11 cellular contexts compared by ENCODE assay signal in genomic region chr12:112406519-112407488, GRCh38. TPM values are rescaled to one million over a fixed set of nuclear protein-coding genes. Genes with fewer than 3 reads are reported as not detected.
A peak's percentile ranks its signal among the peaks of the same experiment; 100 is the strongest.
DNase-seq lines count a peak whose midpoint lies in the region; ATAC-seq and TF ChIP-seq lines count a peak whose summit lies in the region.
"Had no signal": no experiment of that assay in that cellular context is flagged by ENCODE, and none has a peak within 500 bp of the region (broad histone marks: within the 10 kb centered on the region; RNA-seq: fewer than 3 reads in every experiment).

No MANE protein-coding gene starts in this region.

- H4K20me1 ChIP-seq in DND-41 (ENCODE audit: insufficient read depth, low read length) (peaks cover 35% of the 10 kb centered on the region), KMS-11 (ENCODE audit: insufficient read depth) (no peaks in the 10 kb centered on the region)

- H3K36me3 ChIP-seq in DND-41 (ENCODE audit: insufficient read depth, low read length) (peaks cover 53% of the 10 kb centered on the region), KMS-11 (ENCODE audit: insufficient read depth) (peaks cover 17% of the 10 kb centered on the region; the same call in 1 of the 2 replicates)

- H3K27ac Mint-ChIP-seq in natural killer cell treated with Interleukin-12 subunit alpha and Interleukin-12 subunit beta and Interleukin-15 and Interleukin-18, amount 100 ng/mL, for 72 hours, result peak overlapping the region in 1 of 2 donors; percentile 99

- H3K4me3 ChIP-seq in DND-41 (ENCODE audit: low read depth in 1 of 2, low read length in 2 of 2) (peak overlapping the region in 1 of 2 experiments; percentile 92; a peak in 1 of 4 replicates), KMS-11 (IDR thresholded peaks at IDR 0.05; ENCODE audit: insufficient read depth, low read depth, low read length) (no peak overlapping the region), astrocyte of the spinal cord (ENCODE audit: low read depth, low read length) (peak overlapping the region; percentile 62)
- H3K4me3 ChIP-seq: right atrium auricular region had no signal

- H3K4me2 ChIP-seq in DND-41 (ENCODE audit: insufficient read depth, low read length) (peak overlapping the region; percentile 81), KMS-11 (peak overlapping the region; percentile 97)

- TF ChIP-seq CTCF in DND-41 (IDR thresholded peaks at IDR 0.05; ENCODE audit: borderline replicate concordance, extremely low read depth, low read length, poor library complexity, severe bottlenecking), result no peak
- TF ChIP-seq CTCF in KMS-11 (conservative IDR thresholded peaks at IDR 0.05; ENCODE audit: low read depth, low read length), result no peak
- TF ChIP-seq CTCF in astrocyte of the spinal cord (IDR thresholded peaks at IDR 0.05; ENCODE audit: low read depth, low read length), result no peak

- H3K4me1 ChIP-seq in DND-41 (ENCODE audit: insufficient read depth, low read length) (peaks cover 37% of the 10 kb centered on the region), KMS-11 (ENCODE audit: low read depth, poor library complexity, severe bottlenecking) (peaks cover 26% of the 10 kb centered on the region)

- in situ Hi-C loops in astrocyte of the spinal cord (cut with HindIII; ENCODE audit: low sequenced_read_pairs), result no loop called here

- H2AFZ ChIP-seq in DND-41 (ENCODE audit: low read depth, low read length) (no peak overlapping the region), KMS-11 (ENCODE audit: low read depth) (no peak overlapping the region)

- no peak overlapping the region for H3K27ac ChIP-seq in DND-41 (ENCODE audit: low read length)
- no peak overlapping the region for H3K27ac ChIP-seq in KMS-11
- H3K27ac ChIP-seq: right atrium auricular region had no signal

- H3K27me3 Mint-ChIP-seq in natural killer cell treated with Interleukin-12 subunit alpha and Interleukin-12 subunit beta and Interleukin-15 and Interleukin-18, amount 100 ng/mL, for 72 hours, result no peaks in the 10 kb centered on the region

- peaks cover 35% of the 10 kb centered on the region for H3K36me3 Mint-ChIP-seq in natural killer cell treated with Interleukin-12 subunit alpha and Interleukin-12 subunit beta and Interleukin-15 and Interleukin-18, amount 100 ng/mL, for 72 hours

- no peak for ATAC-seq in DND-41 (ENCODE audit: insufficient read depth, low read depth)
- ATAC-seq in natural killer cell treated with Interleukin-12 subunit alpha and Interleukin-12 subunit beta and Interleukin-15 and Interleukin-18, amount 100 ng/mL, for 72 hours, result no peak
- no peak for ATAC-seq in HG02588 (IDR thresholded peaks at IDR 0.05; ENCODE audit: unreplicated experiment)

- H3K9me3 ChIP-seq in DND-41 (ENCODE audit: insufficient read depth, low read length, severe bottlenecking), result no peaks in the 10 kb centered on the region
- H3K9me3 ChIP-seq: right atrium auricular region had no signal

- H3K9ac ChIP-seq in DND-41 (ENCODE audit: low read depth, low read length) (no peak overlapping the region), KMS-11 (no peak overlapping the region)

- peaks cover 27% of the 10 kb centered on the region for H3K79me2 ChIP-seq in DND-41 (ENCODE audit: insufficient read depth, low read length)
- peaks cover 24% of the 10 kb centered on the region for H3K79me2 ChIP-seq in KMS-11 (ENCODE audit: insufficient read depth, low read depth)

- no peaks in the 10 kb centered on the region for H3K9me3 Mint-ChIP-seq in natural killer cell treated with Interleukin-12 subunit alpha and Interleukin-12 subunit beta and Interleukin-15 and Interleukin-18, amount 100 ng/mL, for 72 hours

- peak overlapping the region; percentile 99 for H3K4me3 Mint-ChIP-seq in natural killer cell treated with Interleukin-12 subunit alpha and Interleukin-12 subunit beta and Interleukin-15 and Interleukin-18, amount 100 ng/mL, for 72 hours

- H3K27me3 ChIP-seq in DND-41 (ENCODE audit: insufficient read depth, low read length, poor library complexity) (no peaks in the 10 kb centered on the region), KMS-11 (ENCODE audit: insufficient read depth, low read depth) (no peaks in the 10 kb centered on the region)
- H3K27me3 ChIP-seq: right atrium auricular region had no signal

- no peak for DNase-seq in DND-41
- no peak for DNase-seq in astrocyte of the spinal cord (ENCODE audit: low read depth, low spot score)
- no peak for DNase-seq in natural killer cell treated with Interleukin-12 subunit alpha and Interleukin-12 subunit beta and Interleukin-15 and Interleukin-18, amount 100 ng/mL, for 72 hours (ENCODE audit: low spot score)
- DNase-seq in stimulated activated CD4-positive, alpha-beta T cell treated with anti-CD3 and anti-CD28 coated beads, Interleukin-15, amount 100 ng/mL, for 24 hours, result no peak
- no peak for DNase-seq in CD1c-positive myeloid dendritic cell (ENCODE audit: extremely low spot score)
- no peak for DNase-seq in NCI-H2081 (lab: John Stamatoyannopoulos, UW)
- DNase-seq: GF-D8, NCI-H2171 had no signal

- peaks cover 38 to 39% of the 10 kb centered on the region in 2 donors for H3K4me1 Mint-ChIP-seq in natural killer cell treated with Interleukin-12 subunit alpha and Interleukin-12 subunit beta and Interleukin-15 and Interleukin-18, amount 100 ng/mL, for 72 hours (ENCODE audit: low read depth in 2 of 2)

RNA-seq across cellular contexts. Expression of gene RPL6, which starts 2.6 kb away (rescaled TPM):
- total RNA-seq in natural killer cell treated with Interleukin-12 subunit alpha and Interleukin-12 subunit beta and Interleukin-15 and Interleukin-18, amount 100 ng/mL, for 72 hours, result 1,000 to 10,000 TPM; 1,014 to 1,216 TPM

RNA-seq across cellular contexts. Expression of gene PTPN11, which starts 11.9 kb away (rescaled TPM):
- total RNA-seq in natural killer cell treated with Interleukin-12 subunit alpha and Interleukin-12 subunit beta and Interleukin-15 and Interleukin-18, amount 100 ng/mL, for 72 hours, result 100 to 1,000 TPM; 107 to 135 TPM

RNA-seq across cellular contexts. Expression of gene HECTD4, which starts 24.6 kb away (rescaled TPM):
- 10 to 100 TPM; 51.3 to 76.7 TPM for total RNA-seq in natural killer cell treated with Interleukin-12 subunit alpha and Interleukin-12 subunit beta and Interleukin-15 and Interleukin-18, amount 100 ng/mL, for 72 hours
